Comparison of ENCODE assay signal across 9 cellular contexts in genomic region chr11:34512810-34513673, GRCh38. TPM values are rescaled to one million over a fixed set of nuclear protein-coding genes. Genes with fewer than 3 reads are reported as not detected.
A peak's percentile ranks its signal among the peaks of the same experiment; 100 is the strongest.
DNase-seq lines count a peak whose midpoint lies in the region; ATAC-seq and TF ChIP-seq lines count a peak whose summit lies in the region.
"Had no signal": no experiment of that assay in that cellular context is flagged by ENCODE, and none has a peak within 500 bp of the region (broad histone marks: within the 10 kb centered on the region; RNA-seq: fewer than 3 reads in every experiment).

No MANE protein-coding gene starts in this region.

- no peaks in the 10 kb centered on the region for H3K27me3 Mint-ChIP-seq in stimulated activated memory B cell treated with anti-CD40 and anti-IgM and Interleukin-4, amounts not matched to agents 10 μg/mL and 1 μg/mL and 100 μg/mL, for 72 hours

- peaks cover 8% of the 10 kb centered on the region for H3K4me1 Mint-ChIP-seq in stimulated activated memory B cell treated with anti-CD40 and anti-IgM and Interleukin-4, amounts not matched to agents 10 μg/mL and 1 μg/mL and 100 μg/mL, for 72 hours

- H3K9me3 ChIP-seq in lower lobe of right lung, result no peaks in the 10 kb centered on the region

- peak; percentile 90 to 94 for ATAC-seq in lower lobe of right lung
- ATAC-seq in stimulated activated memory B cell treated with anti-CD40 and anti-IgM and Interleukin-4, amounts not matched to agents 10 μg/mL and 1 μg/mL and 100 μg/mL, for 72 hours, result peak; percentile 91

- H3K9me3 Mint-ChIP-seq in stimulated activated memory B cell treated with anti-CD40 and anti-IgM and Interleukin-4, amounts not matched to agents 10 μg/mL and 1 μg/mL and 100 μg/mL, for 72 hours, result no peaks in the 10 kb centered on the region

- H3K36me3 Mint-ChIP-seq in stimulated activated memory B cell treated with anti-CD40 and anti-IgM and Interleukin-4, amounts not matched to agents 10 μg/mL and 1 μg/mL and 100 μg/mL, for 72 hours, result no peaks in the 10 kb centered on the region

- H3K27me3 ChIP-seq in lower lobe of right lung (ENCODE audit: low read depth), result no peaks in the 10 kb centered on the region

- no peak for TF ChIP-seq POLR2A in NB4 (IDR thresholded peaks at IDR 0.05; ENCODE audit: extremely low read depth, insufficient read length)

- peaks cover 13% of the 10 kb centered on the region for H3K4me1 ChIP-seq in lower lobe of right lung

- H3K27ac ChIP-seq in lower lobe of right lung, result peak overlapping the region; percentile 73

- TF ChIP-seq CTCF in HFF-Myc (IDR thresholded peaks at IDR 0.05; ENCODE audit: low read depth, low read length, missing control alignments), result peak; percentile 92
- peak; percentile 88 for TF ChIP-seq CTCF in NB4 (IDR thresholded peaks at IDR 0.05; ENCODE audit: low read depth, low read length)
- TF ChIP-seq CTCF in lower lobe of right lung (IDR thresholded peaks at IDR 0.05), result peak; percentile 66

- H3K4me3 ChIP-seq in HFF-Myc (replicated peaks; ENCODE audit: low read depth, low read length) (no peak overlapping the region), NB4 (ENCODE audit: low read depth, low read length) (no peak overlapping the region), lower lobe of right lung (peak overlapping the region; percentile 25)

- H3K4me3 Mint-ChIP-seq in stimulated activated memory B cell treated with anti-CD40 and anti-IgM and Interleukin-4, amounts not matched to agents 10 μg/mL and 1 μg/mL and 100 μg/mL, for 72 hours, result no peak overlapping the region

- H3K27ac Mint-ChIP-seq in stimulated activated memory B cell treated with anti-CD40 and anti-IgM and Interleukin-4, amounts not matched to agents 10 μg/mL and 1 μg/mL and 100 μg/mL, for 72 hours, result no peak overlapping the region

- no peaks in the 10 kb centered on the region for H3K36me3 ChIP-seq in lower lobe of right lung

- DNase-seq in NCI-H2196 (lab: John Stamatoyannopoulos, UW; ENCODE audit: unreplicated experiment), result peak; percentile 27
- no peak for DNase-seq in NCI-H2196 treated with DMSO at 0.1 percent for 48 hours (lab: John Stamatoyannopoulos, UW; ENCODE audit: unreplicated experiment)
- peak; percentile 31 for DNase-seq in HFF-Myc (ENCODE audit: extremely low read depth, low read depth)
- DNase-seq in NB4 (ENCODE audit: low read depth), result peak; percentile 67
- peak; percentile 47 for DNase-seq in activated CD4-positive, CD25-positive, alpha-beta regulatory T cell treated with anti-CD3 and anti-CD28 coated beads, Interleukin-2, amount 50 U/mL, for 72 hours
- DNase-seq in dermis microvascular lymphatic vessel endothelial cell (ENCODE audit: low read depth in 2 of 2), result peak; percentile 21 to 56
- DNase-seq in lower lobe of right lung, result peak; percentile 76

- intact Hi-C loops in lower lobe of right lung (cut with DNase I), result no loop called here

RNA-seq across cellular contexts. Expression of gene ELF5, which starts 0.6 kb away (rescaled TPM):
- total RNA-seq in dermis microvascular lymphatic vessel endothelial cell, result not detected in 2 replicates
- 20.2 TPM for total RNA-seq in lower lobe of right lung
- total RNA-seq: mononuclear cell had no signal

Comparison
In these comparisons a context has a peak if more than half of its experiments do, and no peak if none do; other contexts are left out.
1. RNA of gene ELF5, which starts 0.6 kb away (total RNA-seq): 20.2 TPM in lower lobe of right lung (single experiment); not detected in dermis microvascular lymphatic vessel endothelial cell; every median in the first group is over 10 times any median in the second.
2. Peak in every context shown above with its lines, with median percentiles within 50 percentile points of each other: CTCF ChIP-seq.